In the genomic region with DNA sequence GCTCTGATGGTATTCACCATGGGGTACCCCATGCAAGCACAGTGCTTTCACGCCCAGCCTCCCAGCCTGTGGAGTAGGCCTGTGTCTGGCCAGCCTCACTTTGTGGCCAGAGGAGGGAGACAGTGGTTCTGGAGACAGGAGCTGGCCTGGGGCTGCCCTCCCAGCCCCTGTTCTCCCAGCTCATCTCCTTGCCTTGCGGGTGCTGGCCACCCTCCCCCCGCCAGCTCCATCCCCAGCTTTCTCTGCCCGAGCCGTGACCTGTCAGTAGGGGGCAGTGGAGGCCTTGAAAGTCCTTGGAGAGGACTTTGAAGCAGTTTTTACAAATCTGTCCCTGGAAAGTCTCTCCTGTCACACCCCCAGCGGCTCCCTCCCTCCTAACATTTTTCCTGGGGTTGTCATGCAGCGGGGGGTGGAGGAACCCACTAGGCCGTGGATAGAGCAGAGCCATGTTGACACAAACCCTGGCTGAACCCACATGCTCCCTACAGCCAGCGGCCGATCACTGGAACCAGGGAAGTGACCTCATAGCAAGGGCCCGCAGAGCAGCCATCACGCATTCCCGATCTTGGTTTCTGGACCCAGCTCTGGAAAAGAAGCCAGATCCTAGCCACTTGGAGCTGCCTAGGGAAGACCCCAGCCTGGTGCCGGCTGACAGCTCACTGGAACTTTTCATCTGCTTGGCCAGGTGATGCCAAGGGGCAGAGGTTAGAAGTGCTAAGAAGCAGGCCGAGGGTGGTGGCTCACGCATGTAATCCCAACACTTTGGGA, we compare ENCODE assay signal across 8 cellular contexts.
A peak's percentile ranks its signal among the peaks of the same experiment; 100 is the strongest.
DNase-seq lines count a peak whose midpoint lies in the region; ATAC-seq and TF ChIP-seq lines count a peak whose summit lies in the region.

No MANE protein-coding gene starts in this region.

- no peak overlapping the region for H3K4me3 ChIP-seq in CD4-positive, CD25-positive, alpha-beta regulatory T cell (ENCODE audit: low read depth, low read length)
- H3K4me3 ChIP-seq in trophoblast cell (ENCODE audit: low read depth, low read length), result no peak overlapping the region

- H3K4ac ChIP-seq in trophoblast cell (ENCODE audit: low read depth, low read length), result no peak overlapping the region

- H4K8ac ChIP-seq in trophoblast cell (ENCODE audit: low read depth, low read length), result no peak overlapping the region

- no peak overlapping the region for H3K23ac ChIP-seq in trophoblast cell (ENCODE audit: low read length)

- peaks cover 12% of the 10 kb centered on the region for H3K79me1 ChIP-seq in trophoblast cell (ENCODE audit: low read length)

- no peaks in the 10 kb centered on the region for H3K27me3 ChIP-seq in CD4-positive, CD25-positive, alpha-beta regulatory T cell (ENCODE audit: control insufficient read depth, insufficient read depth, low read length)
- H3K27me3 ChIP-seq in trophoblast cell (ENCODE audit: insufficient read depth, low read length), result no peaks in the 10 kb centered on the region

- H3K4me2 ChIP-seq in trophoblast cell (ENCODE audit: low read length), result no peak overlapping the region

- POLR2A ChIA-PET in HEK293T (lab: Yijun Ruan, JAX), result interaction anchor here (0.6 kb wide), 1 partner anchor 67 kb away, joined by 3 read pairs; no protein-coding TSS in a partner anchor

- H3K27ac ChIP-seq in CD4-positive, CD25-positive, alpha-beta regulatory T cell (ENCODE audit: insufficient read depth, low read length, poor library complexity, severe bottlenecking), result peak overlapping the region; percentile 43
- peak overlapping the region; percentile 69 for H3K27ac ChIP-seq in trophoblast cell (ENCODE audit: low read depth, low read length)

- no peak overlapping the region for H2BK5ac ChIP-seq in trophoblast cell (ENCODE audit: low read depth, low read length, poor library complexity)

- H3K36me3 ChIP-seq in CD4-positive, CD25-positive, alpha-beta regulatory T cell (ENCODE audit: control insufficient read depth, insufficient read depth, low read length), result peaks cover 2% of the 10 kb centered on the region
- H3K36me3 ChIP-seq in trophoblast cell (ENCODE audit: control insufficient read depth in 1 of 2, insufficient read depth in 2 of 2, low read length in 2 of 2), result no peaks in the 10 kb centered on the region

- no peak overlapping the region for H4K91ac ChIP-seq in trophoblast cell (ENCODE audit: low read depth, low read length)

- TF ChIP-seq CTCF in glutamatergic neuron (IDR thresholded peaks at IDR 0.05; ENCODE audit: partially characterized antibody, unreplicated experiment), result peak; percentile 75
- peak; percentile 90 for TF ChIP-seq CTCF in type B pancreatic cell (conservative IDR thresholded peaks at IDR 0.05)

- H3K9ac ChIP-seq in trophoblast cell (ENCODE audit: low read length), result no peak overlapping the region

- no peak overlapping the region for H2BK120ac ChIP-seq in trophoblast cell (ENCODE audit: insufficient read depth, low read length, poor library complexity)

- H2BK12ac ChIP-seq in trophoblast cell (ENCODE audit: low read length), result no peak overlapping the region

- peak overlapping the region; percentile 3 for H3K18ac ChIP-seq in trophoblast cell (ENCODE audit: low read length)

- H3K79me2 ChIP-seq in trophoblast cell (ENCODE audit: control insufficient read depth, insufficient read depth, low read length, poor library complexity), result no peaks in the 10 kb centered on the region

- H3K36me3 Mint-ChIP-seq in CD4-positive, CD25-positive, alpha-beta regulatory T cell, result peaks cover 3% of the 10 kb centered on the region
- H3K36me3 Mint-ChIP-seq in activated naive CD8-positive, alpha-beta T cell, result no peaks in the 10 kb centered on the region
- no peaks in the 10 kb centered on the region for H3K36me3 Mint-ChIP-seq in glutamatergic neuron (ENCODE audit: unreplicated experiment)
- H3K36me3 Mint-ChIP-seq in type B pancreatic cell, result no peaks in the 10 kb centered on the region

- H2AK5ac ChIP-seq in trophoblast cell (ENCODE audit: low read length), result no peak overlapping the region

- no peaks in the 10 kb centered on the region for H3K9me3 ChIP-seq in CD4-positive, CD25-positive, alpha-beta regulatory T cell (ENCODE audit: control insufficient read depth in 2 of 2, low read length in 2 of 2)
- no peaks in the 10 kb centered on the region for H3K9me3 ChIP-seq in trophoblast cell (ENCODE audit: insufficient read depth, low read depth, low read length)

- peak; percentile 62 to 65 for ATAC-seq in CD4-positive, CD25-positive, alpha-beta regulatory T cell (ENCODE audit: low read depth in 2 of 2)

- no peak overlapping the region for H2AFZ ChIP-seq in trophoblast cell (ENCODE audit: insufficient read depth, low read length, poor library complexity)

- H4K12ac ChIP-seq in trophoblast cell (ENCODE audit: low read depth, low read length), result no peak overlapping the region

- no peak overlapping the region for H3K14ac ChIP-seq in trophoblast cell (ENCODE audit: low read length)

- peak overlapping the region; percentile 78 to 93 (median 86) for H3K27ac Mint-ChIP-seq in CD4-positive, CD25-positive, alpha-beta regulatory T cell
- H3K27ac Mint-ChIP-seq in activated naive CD8-positive, alpha-beta T cell, result peak overlapping the region; percentile 95
- no peak overlapping the region for H3K27ac Mint-ChIP-seq in glutamatergic neuron (ENCODE audit: unreplicated experiment)
- peak overlapping the region; percentile 75 for H3K27ac Mint-ChIP-seq in type B pancreatic cell

- WGBS in trophoblast cell (ENCODE audit: extremely low coverage, insufficient coverage, insufficient read length), result no CpG with 5 or more reads among the region's 16 CpGs

- H3K9me3 Mint-ChIP-seq in CD4-positive, CD25-positive, alpha-beta regulatory T cell, result no peaks in the 10 kb centered on the region
- no peaks in the 10 kb centered on the region for H3K9me3 Mint-ChIP-seq in activated naive CD8-positive, alpha-beta T cell (ENCODE audit: low read depth)
- H3K9me3 Mint-ChIP-seq in glutamatergic neuron (ENCODE audit: unreplicated experiment), result peaks cover 8% of the 10 kb centered on the region
- no peaks in the 10 kb centered on the region for H3K9me3 Mint-ChIP-seq in type B pancreatic cell

- DNase-seq in CD4-positive, CD25-positive, alpha-beta regulatory T cell, result peak; percentile 73 to 79 (median 79)
- DNase-seq in HEK293T (ENCODE audit: extremely low spot score) (peak; percentile 78), SK-N-DZ (ENCODE audit: low spot score) (peak; percentile 93), glutamatergic neuron (peak; percentile 93), trophoblast cell (peak; percentile 89 to 91), type B pancreatic cell (ENCODE audit: extremely low spot score, unreplicated experiment) (peak; percentile 90), DMS79 (lab: John Stamatoyannopoulos, UW) (no peak)

- H3K4me3 Mint-ChIP-seq in CD4-positive, CD25-positive, alpha-beta regulatory T cell, result peak overlapping the region in 3 of 4 donors; percentile 21 to 55 (median 42)
- peak overlapping the region; percentile 31 for H3K4me3 Mint-ChIP-seq in activated naive CD8-positive, alpha-beta T cell
- H3K4me3 Mint-ChIP-seq in glutamatergic neuron (ENCODE audit: unreplicated experiment) (no peak overlapping the region), type B pancreatic cell (peak overlapping the region; percentile 22)

- peaks cover 0 to 95% (median 37%) of the 10 kb centered on the region in 4 donors for H3K4me1 Mint-ChIP-seq in CD4-positive, CD25-positive, alpha-beta regulatory T cell
- H3K4me1 Mint-ChIP-seq in activated naive CD8-positive, alpha-beta T cell (ENCODE audit: low read depth), result peaks cover 86% of the 10 kb centered on the region
- H3K4me1 Mint-ChIP-seq in glutamatergic neuron (ENCODE audit: low read depth, unreplicated experiment) (peaks cover 40% of the 10 kb centered on the region), type B pancreatic cell (ENCODE audit: unreplicated experiment) (peaks cover 55% of the 10 kb centered on the region)

- no peaks in the 10 kb centered on the region for H3K27me3 Mint-ChIP-seq in CD4-positive, CD25-positive, alpha-beta regulatory T cell
- H3K27me3 Mint-ChIP-seq in activated naive CD8-positive, alpha-beta T cell, result no peaks in the 10 kb centered on the region
- peaks cover 7% of the 10 kb centered on the region for H3K27me3 Mint-ChIP-seq in glutamatergic neuron (ENCODE audit: unreplicated experiment)
- H3K27me3 Mint-ChIP-seq in type B pancreatic cell, result no peaks in the 10 kb centered on the region

- peaks cover 79% of the 10 kb centered on the region for H3K4me1 ChIP-seq in CD4-positive, CD25-positive, alpha-beta regulatory T cell (ENCODE audit: control insufficient read depth, insufficient read depth, low read length, poor library complexity, severe bottlenecking)
- peaks cover 34 to 46% of the 10 kb centered on the region in 2 experiments for H3K4me1 ChIP-seq in trophoblast cell (ENCODE audit: control insufficient read depth in 1 of 2, insufficient read depth in 2 of 2, low read length in 2 of 2)

- CTCF ChIA-PET in HEK293T (lab: Yijun Ruan, JAX), result interaction anchor here (0.6 to 1.8 kb wide), 18 partner anchors 9 to 341 kb away, joined by 3 to 15 read pairs (median 5); no protein-coding TSS in a partner anchor

TF ChIP-seq in HEK293T, 16 proteins besides CTCF, POLR2A, EP300 and RAD21:
- TF ChIP-seq ZNF384 (IDR thresholded peaks at IDR 0.05) (no peak), HDGF (IDR thresholded peaks at IDR 0.05; ENCODE audit: borderline replicate concordance) (no peak), CTBP1 (IDR thresholded peaks at IDR 0.05; ENCODE audit: borderline replicate concordance) (no peak), ARNT (IDR thresholded peaks at IDR 0.05) (no peak), FOXM1 (IDR thresholded peaks at IDR 0.05; ENCODE audit: borderline replicate concordance) (no peak), FOXA1 (IDR thresholded peaks at IDR 0.05) (no peak)
